ENCODE assay signal across 43 cellular contexts in genomic region chr11:1643146-1643690, GRCh38. TPM values are rescaled to one million over a fixed set of nuclear protein-coding genes. Genes with fewer than 3 reads are reported as not detected.
"Had no signal": no experiment of that assay in that cellular context is flagged by ENCODE, and none has a peak within 500 bp of the region (broad histone marks: within the 10 kb centered on the region; RNA-seq: fewer than 3 reads in every experiment).

No MANE protein-coding gene starts in this region.

- DNase-seq: activated B cell treated with CpG ODN at 0.5 μM for 24 hours; activated CD4-positive, alpha-beta memory T cell treated with anti-CD3 and anti-CD28 coated beads for 36 hours; activated CD4-positive, alpha-beta T cell treated with anti-CD3 and anti-CD28 coated beads for 4 hours; activated CD4-positive, alpha-beta T cell treated with anti-CD3 and anti-CD28 coated beads, Interleukin-2, amount 50 U/mL, for 1 hour; activated CD4-positive, CD25-positive, alpha-beta regulatory T cell treated with anti-CD3 and anti-CD28 coated beads, Interleukin-2, amount 50 U/mL, for 72 hours; activated CD8-positive, alpha-beta memory T cell treated with anti-CD3 and anti-CD28 coated beads, Interleukin-2, amount 50 U/mL, for 4 hours; activated effector memory CD4-positive, alpha-beta T cell treated with Interleukin-2 at 50 U/mL for 16 hours; activated naive CD8-positive, alpha-beta T cell treated with anti-CD3 and anti-CD28 coated beads, Interleukin-2, amount 10 ng/mL, durations not matched to agents 7 days and 5 days; activated T-cell treated with anti-CD3 and anti-CD28 coated beads for 4 hours; activated T-cell treated with anti-CD3 and anti-CD28 coated beads, Interleukin-2, amount 50 U/mL, for 4 hours; amygdala; body of pancreas; MM.1S; MV-4-11; NCI-H1092; NCI-H1417; NCI-H146; NCI-H187; NCI-H2029 treated with DMSO at 0.1 percent for 48 hours; NCI-H2107; NCI-H2171; NCI-H510A; NCI-H526; NCI-H748 treated with DMSO at 0.1 percent for 48 hours; NK-92 treated with Interleukin-12 subunit alpha and Interleukin-12 subunit beta, amount 100 ng/mL, for 24 hours; PC-3; Peyer's patch; RPMI8226; SIG-M5; T-cell; T-helper 17 cell; T-helper 9 cell had no signal

- H3K9me3 ChIP-seq: body of pancreas, breast epithelium, Peyer's patch had no signal

- H3K9me3 Mint-ChIP-seq: activated B cell treated with CpG ODN at 0.5 μM for 24 hours; activated CD4-positive, alpha-beta memory T cell treated with anti-CD3 and anti-CD28 coated beads for 36 hours; activated naive CD4-positive, alpha-beta T cell treated with anti-CD3 and anti-CD28 coated beads, Interleukin-2, amount 50 U/mL, for 24 hours; activated naive CD8-positive, alpha-beta T cell treated with anti-CD3 and anti-CD28 coated beads, Interleukin-2, amount 10 ng/mL, durations not matched to agents 7 days and 5 days; activated T-cell treated with anti-CD3 and anti-CD28 coated beads, Interleukin-2, amount 50 U/mL, for 4 hours; activated T-helper 1 cell treated with anti-CD3 and anti-CD28 coated beads, Interleukin-12 subunit alpha, Interleukin-12 subunit beta, Interleukin-2, Interleukin-4 antibody, amounts not matched to agents 30 ng/mL and 10 ng/mL and 1 ng/mL, durations not matched to agents 14 hours and 24 hours and 36 hours; T-cell had no signal

- H3K36me3 Mint-ChIP-seq: activated CD4-positive, alpha-beta memory T cell treated with anti-CD3 and anti-CD28 coated beads for 36 hours; activated naive CD4-positive, alpha-beta T cell treated with anti-CD3 and anti-CD28 coated beads, Interleukin-2, amount 50 U/mL, for 24 hours; activated naive CD8-positive, alpha-beta T cell treated with anti-CD3 and anti-CD28 coated beads, Interleukin-2, amount 10 ng/mL, durations not matched to agents 7 days and 5 days; T-cell had no signal

- H3K36me3 ChIP-seq: breast epithelium, Peyer's patch had no signal

- H3K27me3 ChIP-seq: body of pancreas, Peyer's patch had no signal

- H3K27ac ChIP-seq: body of pancreas, breast epithelium, KMS-11, Peyer's patch, VCaP had no signal

- H3K4me2 ChIP-seq: KMS-11 had no signal

- H3K9ac ChIP-seq: KMS-11 had no signal

- ATAC-seq: activated T-cell treated with anti-CD3 and anti-CD28 coated beads, Interleukin-2, amount 50 U/mL, for 4 hours; body of pancreas; PC-3; SK-N-SH treated with all-trans-retinoic acid at 6 μM for 48 hours; T-cell; T-helper 17 cell had no signal

- H3K4me3 ChIP-seq: body of pancreas, breast epithelium, Peyer's patch had no signal

- H3K4me1 Mint-ChIP-seq: activated naive CD8-positive, alpha-beta T cell treated with anti-CD3 and anti-CD28 coated beads, Interleukin-2, amount 10 ng/mL, durations not matched to agents 7 days and 5 days had no signal

- H3K27ac Mint-ChIP-seq: activated B cell treated with CpG ODN at 0.5 μM for 24 hours; activated CD4-positive, alpha-beta memory T cell treated with anti-CD3 and anti-CD28 coated beads for 36 hours; activated naive CD4-positive, alpha-beta T cell treated with anti-CD3 and anti-CD28 coated beads, Interleukin-2, amount 50 U/mL, for 24 hours; activated naive CD8-positive, alpha-beta T cell treated with anti-CD3 and anti-CD28 coated beads, Interleukin-2, amount 10 ng/mL, durations not matched to agents 7 days and 5 days; activated T-helper 1 cell treated with anti-CD3 and anti-CD28 coated beads, Interleukin-12 subunit alpha, Interleukin-12 subunit beta, Interleukin-2, Interleukin-4 antibody, amounts not matched to agents 30 ng/mL and 10 ng/mL and 1 ng/mL, durations not matched to agents 14 hours and 24 hours and 36 hours; T-cell; T-helper 17 cell had no signal

- H3K4me3 Mint-ChIP-seq: activated B cell treated with CpG ODN at 0.5 μM for 24 hours; activated CD4-positive, alpha-beta memory T cell treated with anti-CD3 and anti-CD28 coated beads for 36 hours; activated naive CD4-positive, alpha-beta T cell treated with anti-CD3 and anti-CD28 coated beads, Interleukin-2, amount 50 U/mL, for 24 hours; activated naive CD8-positive, alpha-beta T cell treated with anti-CD3 and anti-CD28 coated beads, Interleukin-2, amount 10 ng/mL, durations not matched to agents 7 days and 5 days; activated T-cell treated with anti-CD3 and anti-CD28 coated beads, Interleukin-2, amount 50 U/mL, for 4 hours; activated T-helper 1 cell treated with anti-CD3 and anti-CD28 coated beads, Interleukin-12 subunit alpha, Interleukin-12 subunit beta, Interleukin-2, Interleukin-4 antibody, amounts not matched to agents 30 ng/mL and 10 ng/mL and 1 ng/mL, durations not matched to agents 14 hours and 24 hours and 36 hours; T-cell; T-helper 17 cell had no signal

- FAIRE-seq: astrocyte had no signal

- H3K4me1 ChIP-seq: body of pancreas, breast epithelium had no signal

RNA-seq across cellular contexts. Expression of gene KRTAP5-5, which starts 13.6 kb away (rescaled TPM):
- total RNA-seq: activated B cell treated with CpG ODN at 0.5 μM for 24 hours; activated CD4-positive, alpha-beta memory T cell treated with anti-CD3 and anti-CD28 coated beads for 36 hours; activated naive CD8-positive, alpha-beta T cell treated with anti-CD3 and anti-CD28 coated beads, Interleukin-2, amount 10 ng/mL, durations not matched to agents 7 days and 5 days; activated T-cell treated with anti-CD3 and anti-CD28 coated beads, Interleukin-2, amount 50 U/mL, for 4 hours; activated T-helper 1 cell treated with anti-CD3 and anti-CD28 coated beads, Interleukin-12 subunit alpha, Interleukin-12 subunit beta, Interleukin-2, Interleukin-4 antibody, amounts not matched to agents 30 ng/mL and 10 ng/mL and 1 ng/mL, durations not matched to agents 14 hours and 24 hours and 36 hours; astrocyte; body of pancreas; breast epithelium; cardiac septum; LHCN-M2; PC-3; Peyer's patch; SK-MEL-5; T-cell; T-helper 17 cell had no signal
- polyA plus RNA-seq: adipose tissue had no signal

RNA-seq across cellular contexts. Expression of gene KRTAP5-4, which starts 21.3 kb away (rescaled TPM):
- total RNA-seq: activated B cell treated with CpG ODN at 0.5 μM for 24 hours; activated CD4-positive, alpha-beta memory T cell treated with anti-CD3 and anti-CD28 coated beads for 36 hours; activated naive CD8-positive, alpha-beta T cell treated with anti-CD3 and anti-CD28 coated beads, Interleukin-2, amount 10 ng/mL, durations not matched to agents 7 days and 5 days; activated T-cell treated with anti-CD3 and anti-CD28 coated beads, Interleukin-2, amount 50 U/mL, for 4 hours; activated T-helper 1 cell treated with anti-CD3 and anti-CD28 coated beads, Interleukin-12 subunit alpha, Interleukin-12 subunit beta, Interleukin-2, Interleukin-4 antibody, amounts not matched to agents 30 ng/mL and 10 ng/mL and 1 ng/mL, durations not matched to agents 14 hours and 24 hours and 36 hours; astrocyte; body of pancreas; breast epithelium; cardiac septum; LHCN-M2; PC-3; Peyer's patch; SK-MEL-5; T-cell; T-helper 17 cell had no signal
- polyA plus RNA-seq: adipose tissue had no signal

RNA-seq across cellular contexts. Expression of gene KRTAP5-3, which starts 35.0 kb away (rescaled TPM):
- total RNA-seq: activated B cell treated with CpG ODN at 0.5 μM for 24 hours; activated CD4-positive, alpha-beta memory T cell treated with anti-CD3 and anti-CD28 coated beads for 36 hours; activated naive CD8-positive, alpha-beta T cell treated with anti-CD3 and anti-CD28 coated beads, Interleukin-2, amount 10 ng/mL, durations not matched to agents 7 days and 5 days; activated T-cell treated with anti-CD3 and anti-CD28 coated beads, Interleukin-2, amount 50 U/mL, for 4 hours; activated T-helper 1 cell treated with anti-CD3 and anti-CD28 coated beads, Interleukin-12 subunit alpha, Interleukin-12 subunit beta, Interleukin-2, Interleukin-4 antibody, amounts not matched to agents 30 ng/mL and 10 ng/mL and 1 ng/mL, durations not matched to agents 14 hours and 24 hours and 36 hours; astrocyte; body of pancreas; breast epithelium; cardiac septum; LHCN-M2; PC-3; Peyer's patch; SK-MEL-5; T-cell; T-helper 17 cell had no signal
- polyA plus RNA-seq: adipose tissue had no signal

RNA-seq across cellular contexts. Expression of gene KRTAP5-2, which starts 45.1 kb away (rescaled TPM):
- total RNA-seq: activated B cell treated with CpG ODN at 0.5 μM for 24 hours; activated CD4-positive, alpha-beta memory T cell treated with anti-CD3 and anti-CD28 coated beads for 36 hours; activated naive CD8-positive, alpha-beta T cell treated with anti-CD3 and anti-CD28 coated beads, Interleukin-2, amount 10 ng/mL, durations not matched to agents 7 days and 5 days; activated T-cell treated with anti-CD3 and anti-CD28 coated beads, Interleukin-2, amount 50 U/mL, for 4 hours; activated T-helper 1 cell treated with anti-CD3 and anti-CD28 coated beads, Interleukin-12 subunit alpha, Interleukin-12 subunit beta, Interleukin-2, Interleukin-4 antibody, amounts not matched to agents 30 ng/mL and 10 ng/mL and 1 ng/mL, durations not matched to agents 14 hours and 24 hours and 36 hours; astrocyte; body of pancreas; breast epithelium; cardiac septum; LHCN-M2; PC-3; Peyer's patch; T-cell; T-helper 17 cell had no signal

RNA-seq across cellular contexts. Expression of gene KRTAP5-6, which starts 53.8 kb away (rescaled TPM):
- total RNA-seq: activated B cell treated with CpG ODN at 0.5 μM for 24 hours; activated CD4-positive, alpha-beta memory T cell treated with anti-CD3 and anti-CD28 coated beads for 36 hours; activated naive CD8-positive, alpha-beta T cell treated with anti-CD3 and anti-CD28 coated beads, Interleukin-2, amount 10 ng/mL, durations not matched to agents 7 days and 5 days; activated T-cell treated with anti-CD3 and anti-CD28 coated beads, Interleukin-2, amount 50 U/mL, for 4 hours; activated T-helper 1 cell treated with anti-CD3 and anti-CD28 coated beads, Interleukin-12 subunit alpha, Interleukin-12 subunit beta, Interleukin-2, Interleukin-4 antibody, amounts not matched to agents 30 ng/mL and 10 ng/mL and 1 ng/mL, durations not matched to agents 14 hours and 24 hours and 36 hours; astrocyte; body of pancreas; breast epithelium; cardiac septum; LHCN-M2; PC-3; Peyer's patch; SK-MEL-5; T-cell; T-helper 17 cell had no signal
- polyA plus RNA-seq: adipose tissue had no signal
